23 cellular contexts compared by ENCODE assay signal in genomic region chr5:160614136-160614535, GRCh38.
"Had no signal": no experiment of that assay in that cellular context is flagged by ENCODE, and none has a peak within 500 bp of the region (broad histone marks: within the 10 kb centered on the region; RNA-seq: fewer than 3 reads in every experiment).

No MANE protein-coding gene starts in this region.

- H3K27me3 ChIP-seq: ovary, right atrium auricular region, right lobe of liver, stomach, testis, thyroid gland, transverse colon, upper lobe of left lung, vagina had no signal

- H3K4me1 Mint-ChIP-seq: naive B cell; natural killer cell; nephron progenitor cell; stimulated activated naive B cell treated with anti-CD40 and anti-IgM and Interleukin-4, amounts not matched to agents 10 μg/mL and 1 μg/mL and 100 μg/mL, for 72 hours had no signal

- H3K4me3 Mint-ChIP-seq: mesothelial cell of epicardium; naive B cell; natural killer cell; nephron progenitor cell; stimulated activated naive B cell treated with anti-CD40 and anti-IgM and Interleukin-4, amounts not matched to agents 10 μg/mL and 1 μg/mL and 100 μg/mL, for 72 hours had no signal

- H3K36me3 Mint-ChIP-seq: mesothelial cell of epicardium; naive B cell; natural killer cell; stimulated activated naive B cell treated with anti-CD40 and anti-IgM and Interleukin-4, amounts not matched to agents 10 μg/mL and 1 μg/mL and 100 μg/mL, for 72 hours had no signal

- H3K4me1 ChIP-seq: left ventricle myocardium inferior, right atrium auricular region, right lobe of liver, stomach, testis, thyroid gland, transverse colon, upper lobe of left lung, vagina had no signal

- DNase-seq: islet precursor cell; left ventricle myocardium inferior; mesendoderm; naive B cell; natural killer cell; nephron progenitor cell; ovary; right lobe of liver; stimulated activated CD4-positive, alpha-beta T cell treated with anti-CD3 and anti-CD28 coated beads, Interleukin-1b, Interleukin-23, amount 100 ng/mL, for 48 hours; stimulated activated CD4-positive, alpha-beta T cell treated with anti-CD3 and anti-CD28 coated beads, Interleukin-2, amount 100 ng/mL, for 48 hours; stimulated activated naive B cell treated with anti-CD40 and anti-IgM and Interleukin-4, amounts not matched to agents 10 μg/mL and 1 μg/mL and 100 μg/mL, for 72 hours; stimulated activated naive CD8-positive, alpha-beta T cell treated with anti-CD3 and anti-CD28 coated beads, Interleukin-15, Interleukin-2, amounts not matched to agents 100 U/mL and 50 U/mL, for 24 hours; stomach; testis; thyroid gland; transverse colon; upper lobe of left lung had no signal

- ATAC-seq: natural killer cell; right lobe of liver; stimulated activated naive B cell treated with anti-CD40 and anti-IgM and Interleukin-4, amounts not matched to agents 10 μg/mL and 1 μg/mL and 100 μg/mL, for 72 hours; stimulated activated naive CD8-positive, alpha-beta T cell treated with anti-CD3 and anti-CD28 coated beads, Interleukin-15, Interleukin-2, amounts not matched to agents 100 U/mL and 50 U/mL, for 24 hours had no signal

- H3K9me3 Mint-ChIP-seq: mesothelial cell of epicardium; natural killer cell; nephron progenitor cell; stimulated activated naive B cell treated with anti-CD40 and anti-IgM and Interleukin-4, amounts not matched to agents 10 μg/mL and 1 μg/mL and 100 μg/mL, for 72 hours had no signal

- H3K27ac Mint-ChIP-seq: mesothelial cell of epicardium; natural killer cell; nephron progenitor cell; progenitor cell of endocrine pancreas; stimulated activated naive B cell treated with anti-CD40 and anti-IgM and Interleukin-4, amounts not matched to agents 10 μg/mL and 1 μg/mL and 100 μg/mL, for 72 hours had no signal

- H3K9me3 ChIP-seq: ovary, right atrium auricular region, right lobe of liver, testis, thyroid gland, transverse colon, upper lobe of left lung, vagina had no signal

- H3K36me3 ChIP-seq: left ventricle myocardium inferior, ovary, right atrium auricular region, right lobe of liver, stomach, thyroid gland, upper lobe of left lung, vagina had no signal

- H3K27ac ChIP-seq: left ventricle myocardium inferior, ovary, right atrium auricular region, right lobe of liver, stomach, testis, thyroid gland, transverse colon, upper lobe of left lung, vagina had no signal

- H3K4me2 ChIP-seq: smooth muscle cell had no signal

- H3K4me3 ChIP-seq: left ventricle myocardium inferior, lung, ovary, right atrium auricular region, right lobe of liver, smooth muscle cell, stomach, testis, thyroid gland, transverse colon, upper lobe of left lung, vagina had no signal
